ENCODE assay signal across 16 cellular contexts in genomic region chrX:136626237-136626636, GRCh38. TPM values are rescaled to one million over a fixed set of nuclear protein-coding genes. Genes with fewer than 3 reads are reported as not detected.
DNase-seq lines count a peak whose midpoint lies in the region; ATAC-seq and TF ChIP-seq lines count a peak whose summit lies in the region.
"Had no signal": no experiment of that assay in that cellular context is flagged by ENCODE, and none has a peak within 500 bp of the region (broad histone marks: within the 10 kb centered on the region; RNA-seq: fewer than 3 reads in every experiment).

No MANE protein-coding gene starts in this region.

- intact Hi-C loops in CD14-positive monocyte (cut with micrococcal nuclease), result no loop called here
- intact Hi-C loops in body of pancreas (cut with DNase I), result no loop called here

- H3K27me3 Mint-ChIP-seq in activated T-cell treated with anti-CD3 and anti-CD28 coated beads, Interleukin-2, amount 50 U/mL, for 4 hours (ENCODE audit: low read depth), result no peaks in the 10 kb centered on the region
- H3K27me3 Mint-ChIP-seq in T-helper 17 cell, result no peaks in the 10 kb centered on the region
- no peaks in the 10 kb centered on the region for H3K27me3 Mint-ChIP-seq in stimulated activated naive CD8-positive, alpha-beta T cell treated with anti-CD3 and anti-CD28 coated beads, Interleukin-15, Interleukin-2, amounts not matched to agents 100 ng/mL and 50 ng/mL, for 24 hours
- H3K27me3 Mint-ChIP-seq in CD14-positive monocyte (ENCODE audit: low read depth in 3 of 3), result peaks cover 0 to 1% (median 0%) of the 10 kb centered on the region in 3 donors
- H3K27me3 Mint-ChIP-seq in HFFc6 (ENCODE audit: insufficient read depth), result peaks cover 6% of the 10 kb centered on the region
- H3K27me3 Mint-ChIP-seq: type B pancreatic cell had no signal

- no peaks in the 10 kb centered on the region for H3K36me3 Mint-ChIP-seq in activated T-cell treated with anti-CD3 and anti-CD28 coated beads, Interleukin-2, amount 50 U/mL, for 4 hours (ENCODE audit: insufficient read depth)
- H3K36me3 Mint-ChIP-seq in T-helper 17 cell (ENCODE audit: low read depth) (no peaks in the 10 kb centered on the region), CD14-positive monocyte (no peaks in the 10 kb centered on the region), HFFc6 (ENCODE audit: low read depth) (no peaks in the 10 kb centered on the region)
- H3K36me3 Mint-ChIP-seq in stimulated activated naive CD8-positive, alpha-beta T cell treated with anti-CD3 and anti-CD28 coated beads, Interleukin-15, Interleukin-2, amounts not matched to agents 100 ng/mL and 50 ng/mL, for 24 hours (ENCODE audit: low read depth), result no peaks in the 10 kb centered on the region
- H3K36me3 Mint-ChIP-seq: type B pancreatic cell had no signal

- no peaks in the 10 kb centered on the region for H3K27me3 ChIP-seq in body of pancreas

- TF ChIP-seq CTCF in CD14-positive monocyte (IDR thresholded peaks at IDR 0.05), result no peak
- TF ChIP-seq CTCF in body of pancreas (IDR thresholded peaks at IDR 0.05), result no peak
- TF ChIP-seq CTCF in HFFc6 (IDR thresholded peaks at IDR 0.05), result no peak

- H3K9me3 Mint-ChIP-seq in activated T-cell treated with anti-CD3 and anti-CD28 coated beads, Interleukin-2, amount 50 U/mL, for 4 hours, result no peaks in the 10 kb centered on the region
- H3K9me3 Mint-ChIP-seq in stimulated activated naive CD8-positive, alpha-beta T cell treated with anti-CD3 and anti-CD28 coated beads, Interleukin-15, Interleukin-2, amounts not matched to agents 100 ng/mL and 50 ng/mL, for 24 hours, result no peaks in the 10 kb centered on the region
- H3K9me3 Mint-ChIP-seq in CD14-positive monocyte (peaks cover 0 to 3% (median 0%) of the 10 kb centered on the region in 7 donors), HFFc6 (no peaks in the 10 kb centered on the region)
- H3K9me3 Mint-ChIP-seq: type B pancreatic cell had no signal

- no peak for DNase-seq in activated T-cell treated with anti-CD3 and anti-CD28 coated beads, Interleukin-2, amount 50 U/mL, for 4 hours
- no peak for DNase-seq in activated T-cell treated with anti-CD3 and anti-CD28 coated beads, Interleukin-2, amount 50 U/mL, for 1 hour
- DNase-seq in T-helper 17 cell (no peak), CD14-positive monocyte (ENCODE audit: low spot score) (no peak), body of pancreas (no peak), HFFc6 (no peak)
- DNase-seq: foreskin fibroblast, H7, kidney, WERI-Rb-1 had no signal

- H3K4me3 Mint-ChIP-seq in activated T-cell treated with anti-CD3 and anti-CD28 coated beads, Interleukin-2, amount 50 U/mL, for 4 hours, result no peak overlapping the region
- H3K4me3 Mint-ChIP-seq in T-helper 17 cell (peak overlapping the region; percentile 39), CD14-positive monocyte (no peak overlapping the region), HFFc6 (no peak overlapping the region)
- H3K4me3 Mint-ChIP-seq in stimulated activated naive CD8-positive, alpha-beta T cell treated with anti-CD3 and anti-CD28 coated beads, Interleukin-15, Interleukin-2, amounts not matched to agents 100 ng/mL and 50 ng/mL, for 24 hours, result peak overlapping the region; percentile 62
- H3K4me3 Mint-ChIP-seq: type B pancreatic cell had no signal

- H3K4me1 ChIP-seq in body of pancreas, result no peaks in the 10 kb centered on the region

- TF ChIP-seq POLR2A in body of pancreas (IDR thresholded peaks at IDR 0.05), result no peak

- H3K27ac Mint-ChIP-seq in T-helper 17 cell (peak overlapping the region; percentile 66), CD14-positive monocyte (no peak overlapping the region), HFFc6 (no peak overlapping the region)
- peak overlapping the region; percentile 97 for H3K27ac Mint-ChIP-seq in stimulated activated naive CD8-positive, alpha-beta T cell treated with anti-CD3 and anti-CD28 coated beads, Interleukin-15, Interleukin-2, amounts not matched to agents 100 ng/mL and 50 ng/mL, for 24 hours
- H3K27ac Mint-ChIP-seq: type B pancreatic cell had no signal

- H3K9me3 ChIP-seq in T-helper 17 cell (ENCODE audit: control insufficient read depth, low read length, poor library complexity, severe bottlenecking) (no peaks in the 10 kb centered on the region), body of pancreas (no peaks in the 10 kb centered on the region)

- no peak overlapping the region for H3K27ac ChIP-seq in body of pancreas
- H3K27ac ChIP-seq: WERI-Rb-1 had no signal

- ATAC-seq in activated T-cell treated with anti-CD3 and anti-CD28 coated beads, Interleukin-2, amount 50 U/mL, for 4 hours, result peak; percentile 17 to 33
- ATAC-seq in HG02763 (IDR thresholded peaks at IDR 0.05; ENCODE audit: unreplicated experiment) (peak; percentile 72), T-helper 17 cell (no peak), body of pancreas (no peak)
- ATAC-seq: sciatic nerve had no signal

- WGBS in body of pancreas, 2 donors, result 30 to 56% methylated on average over 2 of the region's 2 CpGs

- H3K4me1 Mint-ChIP-seq in activated T-cell treated with anti-CD3 and anti-CD28 coated beads, Interleukin-2, amount 50 U/mL, for 4 hours (ENCODE audit: low read depth), result peaks cover 84% of the 10 kb centered on the region
- H3K4me1 Mint-ChIP-seq in T-helper 17 cell (peaks cover 25% of the 10 kb centered on the region), CD14-positive monocyte (no peaks in the 10 kb centered on the region), HFFc6 (ENCODE audit: low read depth) (no peaks in the 10 kb centered on the region)
- peaks cover 96% of the 10 kb centered on the region for H3K4me1 Mint-ChIP-seq in stimulated activated naive CD8-positive, alpha-beta T cell treated with anti-CD3 and anti-CD28 coated beads, Interleukin-15, Interleukin-2, amounts not matched to agents 100 ng/mL and 50 ng/mL, for 24 hours (ENCODE audit: low read depth)

- no peak overlapping the region for H3K4me3 ChIP-seq in body of pancreas

- H3K36me3 ChIP-seq in body of pancreas (replicated peaks in 1 of 2; ENCODE audit: insufficient read depth in 1 of 2, low read depth in 2 of 2), result no peaks in the 10 kb centered on the region
- H3K36me3 ChIP-seq: WERI-Rb-1 had no signal

RNA-seq across cellular contexts. Expression of gene CD40LG, which starts 21.7 kb away (rescaled TPM):
- 100 to 1,000 TPM in 2 of 3 donors, 10 to 100 TPM in 1; 99.9 to 139 (median 115) TPM for total RNA-seq in activated T-cell treated with anti-CD3 and anti-CD28 coated beads, Interleukin-2, amount 50 U/mL, for 4 hours
- 10 to 100 TPM; 34.8 to 60.7 TPM for total RNA-seq in T-helper 17 cell
- under 1 TPM in 1 of 2 donors, not detected in 1; 0.09 TPM for polyA plus RNA-seq in CD14-positive monocyte
- total RNA-seq in body of pancreas, result not detected
- not detected for total RNA-seq in HFFc6 (2021; fragmentation: NEBNext Ultra II Directional; extraction: Animal tissue kit (Norgen Biotek cat#: 25700))
- total RNA-seq: H7, LHCN-M2, myocyte had no signal

Comparison
In these comparisons a context has a peak if more than half of its experiments do, and no peak if none do; other contexts are left out.
1. ATAC-seq: peak in activated T-cell treated with anti-CD3 and anti-CD28 coated beads, Interleukin-2, amount 50 U/mL, for 4 hours (2 of 2) and HG02763 (single experiment); none in T-helper 17 cell (single experiment) and body of pancreas (single experiment).
2. H3K4me3 Mint-ChIP-seq: peak in T-helper 17 cell (single experiment) and stimulated activated naive CD8-positive, alpha-beta T cell treated with anti-CD3 and anti-CD28 coated beads, Interleukin-15, Interleukin-2, amounts not matched to agents 100 ng/mL and 50 ng/mL, for 24 hours (single experiment); none in activated T-cell treated with anti-CD3 and anti-CD28 coated beads, Interleukin-2, amount 50 U/mL, for 4 hours (single experiment), CD14-positive monocyte (0 of 2) and HFFc6 (single experiment).
3. H3K27ac Mint-ChIP-seq: peak in T-helper 17 cell (single experiment) and stimulated activated naive CD8-positive, alpha-beta T cell treated with anti-CD3 and anti-CD28 coated beads, Interleukin-15, Interleukin-2, amounts not matched to agents 100 ng/mL and 50 ng/mL, for 24 hours (single experiment); none in CD14-positive monocyte (0 of 7) and HFFc6 (single experiment).
4. RNA of gene CD40LG, which starts 21.7 kb away (total RNA-seq): 99.9 to 139 TPM in activated T-cell treated with anti-CD3 and anti-CD28 coated beads, Interleukin-2, amount 50 U/mL, for 4 hours and 34.8 to 60.7 TPM in T-helper 17 cell; not detected in body of pancreas and not detected in HFFc6; every median in the first group is over 10 times any median in the second.